In the genomic region with DNA sequence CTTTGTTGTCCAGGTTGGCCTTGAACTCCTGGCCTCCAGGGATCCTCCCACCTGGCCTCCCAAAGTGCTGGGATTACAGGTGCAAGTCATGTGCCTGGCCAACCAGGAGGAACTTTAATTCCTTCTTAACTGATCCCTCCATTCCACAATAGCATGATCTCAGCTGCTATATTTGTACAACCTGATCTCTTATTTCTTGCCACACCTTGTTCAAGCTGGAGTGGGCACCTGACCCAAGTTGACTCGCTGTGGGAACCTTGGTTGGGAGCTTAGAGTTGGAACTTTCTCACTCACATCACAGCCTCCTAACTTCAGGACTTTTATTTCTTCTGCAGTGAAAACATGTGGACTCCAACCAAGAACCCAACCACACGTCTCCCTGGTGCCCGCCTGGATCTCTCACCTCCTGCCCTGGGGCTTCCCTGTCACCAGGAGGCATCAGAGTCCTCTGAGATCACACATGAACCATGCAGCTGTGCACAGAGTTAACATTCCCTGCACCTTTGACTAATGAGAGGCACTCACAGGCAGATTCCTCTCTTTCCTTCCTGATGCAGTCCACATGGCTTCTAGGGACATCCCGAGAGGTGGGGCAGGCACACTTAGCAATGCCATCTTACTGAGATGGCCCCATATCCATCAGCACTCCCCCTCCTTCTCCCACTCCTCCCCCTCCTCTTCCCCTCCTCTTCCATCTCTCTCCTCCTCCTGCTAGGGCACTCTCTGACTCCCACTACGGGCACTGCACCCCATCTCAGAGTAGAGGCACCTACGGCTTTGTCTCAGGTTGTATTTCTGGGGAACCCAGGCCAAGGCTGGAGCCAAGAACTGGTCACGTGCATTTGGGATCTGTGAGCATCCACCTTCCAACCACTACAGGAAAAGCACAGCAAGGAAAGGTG, we compare ENCODE assay signal across 14 cellular contexts. TPM values are rescaled to one million over a fixed set of nuclear protein-coding genes. Genes with fewer than 3 reads are reported as not detected.
DNase-seq lines count a peak whose midpoint lies in the region; ATAC-seq and TF ChIP-seq lines count a peak whose summit lies in the region.
"Had no signal": no experiment of that assay in that cellular context is flagged by ENCODE, and none has a peak within 500 bp of the region (broad histone marks: within the 10 kb centered on the region; RNA-seq: fewer than 3 reads in every experiment).

No MANE protein-coding gene starts in this region.

- no peak overlapping the region for H3K4me3 ChIP-seq in DOHH2 (ENCODE audit: low read length)
- H3K4me3 ChIP-seq in LNCaP clone FGC (ENCODE audit: low read depth, low read length): no peak overlapping the region
- H3K4me3 ChIP-seq in endodermal cell (ENCODE audit: low read length): no peak overlapping the region
- H3K4me3 ChIP-seq: adrenal gland had no signal

- H4K20me1 ChIP-seq in DOHH2 (ENCODE audit: control insufficient read depth, insufficient read depth, low read depth, low read length): no peaks in the 10 kb centered on the region

- TF ChIP-seq CTCF in DOHH2 (IDR thresholded peaks at IDR 0.05; ENCODE audit: low read depth, low read length, poor library complexity, severe bottlenecking) (peak; percentile 20), LNCaP clone FGC (IDR thresholded peaks at IDR 0.05; ENCODE audit: control insufficient read depth, extremely low read depth, insufficient read depth) (peak; percentile 17; the same call in 1 of the 2 replicates), endodermal cell (conservative IDR thresholded peaks at IDR 0.05) (peak; percentile 40)

- H3K36me3 Mint-ChIP-seq in endodermal cell (ENCODE audit: low read depth): peaks cover 14% of the 10 kb centered on the region

- peaks cover 9% of the 10 kb centered on the region for H3K4me1 Mint-ChIP-seq in endodermal cell
- no peaks in the 10 kb centered on the region for H3K4me1 Mint-ChIP-seq in stimulated activated naive CD8-positive, alpha-beta T cell treated with anti-CD3 and anti-CD28 coated beads, Interleukin-15, amount 100 ng/mL, for 72 hours

- no peaks in the 10 kb centered on the region for H3K79me2 ChIP-seq in DOHH2 (ENCODE audit: control insufficient read depth, low read length)

- H3K9me3 ChIP-seq in DOHH2 (ENCODE audit: control insufficient read depth, insufficient read depth, low read length) (no peaks in the 10 kb centered on the region), endodermal cell (ENCODE audit: control insufficient read depth, low read length) (no peaks in the 10 kb centered on the region)
- H3K9me3 ChIP-seq: adrenal gland had no signal

- no peak overlapping the region for H3K9ac ChIP-seq in endodermal cell (ENCODE audit: extremely low read depth, low read length, poor library complexity, severe bottlenecking)

- 81 to 88% methylated on average over 2 to 7 of the region's 7 CpGs for WGBS in endodermal cell (ENCODE audit: insufficient coverage in 1 of 2, insufficient read length in 1 of 2), 2 experiments

- H3K27ac ChIP-seq in DOHH2 (ENCODE audit: low read depth, low read length) (no peak overlapping the region), endodermal cell (ENCODE audit: low read depth, low read length) (no peak overlapping the region)
- H3K27ac ChIP-seq: adrenal gland had no signal

- no peaks in the 10 kb centered on the region for H3K9me3 Mint-ChIP-seq in endodermal cell
- H3K9me3 Mint-ChIP-seq in stimulated activated naive CD8-positive, alpha-beta T cell treated with anti-CD3 and anti-CD28 coated beads, Interleukin-15, amount 100 ng/mL, for 72 hours: no peaks in the 10 kb centered on the region
- H3K9me3 Mint-ChIP-seq: CD4-positive, CD25-positive, alpha-beta regulatory T cell had no signal

- H3K4me3 Mint-ChIP-seq in endodermal cell: no peak overlapping the region
- no peak overlapping the region for H3K4me3 Mint-ChIP-seq in stimulated activated naive CD8-positive, alpha-beta T cell treated with anti-CD3 and anti-CD28 coated beads, Interleukin-15, amount 100 ng/mL, for 72 hours
- H3K4me3 Mint-ChIP-seq: CD4-positive, CD25-positive, alpha-beta regulatory T cell had no signal

- no peaks in the 10 kb centered on the region for H3K9me2 ChIP-seq in DOHH2 (replicated peaks; ENCODE audit: control insufficient read depth, low read length)

- H3K27me3 Mint-ChIP-seq in endodermal cell (ENCODE audit: insufficient read depth): no peaks in the 10 kb centered on the region
- no peaks in the 10 kb centered on the region for H3K27me3 Mint-ChIP-seq in stimulated activated naive CD8-positive, alpha-beta T cell treated with anti-CD3 and anti-CD28 coated beads, Interleukin-15, amount 100 ng/mL, for 72 hours
- H3K27me3 Mint-ChIP-seq: CD4-positive, CD25-positive, alpha-beta regulatory T cell; progenitor cell of endocrine pancreas had no signal

- no peak overlapping the region for H3K27ac Mint-ChIP-seq in endodermal cell
- H3K27ac Mint-ChIP-seq in stimulated activated naive CD8-positive, alpha-beta T cell treated with anti-CD3 and anti-CD28 coated beads, Interleukin-15, amount 100 ng/mL, for 72 hours: peak overlapping the region in 1 of 2 donors; percentile 61
- H3K27ac Mint-ChIP-seq: progenitor cell of endocrine pancreas had no signal

- H3K27me3 ChIP-seq in DOHH2 (ENCODE audit: control insufficient read depth, low read length): no peaks in the 10 kb centered on the region
- no peaks in the 10 kb centered on the region for H3K27me3 ChIP-seq in endodermal cell (ENCODE audit: control insufficient read depth, insufficient read depth, low read length, poor library complexity, severe bottlenecking)
- H3K27me3 ChIP-seq: adrenal gland had no signal

- DNase-seq in LNCaP clone FGC (ENCODE audit: low read depth) (no peak), endodermal cell (peak; percentile 45), renal cortical epithelial cell (ENCODE audit: low read depth) (peak; percentile 36)
- DNase-seq in stimulated activated naive CD8-positive, alpha-beta T cell treated with anti-CD3 and anti-CD28 coated beads, Interleukin-15, amount 100 ng/mL, for 72 hours: no peak
- DNase-seq: CD4-positive, CD25-positive, alpha-beta regulatory T cell; HCEC 1CT; islet precursor cell; Kasumi-1; NCI-H1694 had no signal

- H3F3A ChIP-seq in DOHH2 (ENCODE audit: control insufficient read depth, insufficient read depth): no peaks in the 10 kb centered on the region; the same call in 1 of the 2 replicates

- peaks cover 7% of the 10 kb centered on the region for H3K36me3 ChIP-seq in DOHH2 (ENCODE audit: control insufficient read depth, low read length)
- H3K36me3 ChIP-seq in endodermal cell (ENCODE audit: control insufficient read depth, insufficient read depth, low read length): peaks cover 6% of the 10 kb centered on the region

- no peak overlapping the region for H3K4me2 ChIP-seq in DOHH2 (ENCODE audit: low read length)

- no peak for ATAC-seq in GM18502 (IDR thresholded peaks at IDR 0.05; ENCODE audit: poor library complexity, unreplicated experiment)
- no peak for ATAC-seq in stimulated activated naive CD8-positive, alpha-beta T cell treated with anti-CD3 and anti-CD28 coated beads, Interleukin-15, amount 100 ng/mL, for 72 hours
- ATAC-seq in GM18870 (IDR thresholded peaks at IDR 0.05; ENCODE audit: unreplicated experiment): no peak

- H3K4me1 ChIP-seq in DOHH2 (ENCODE audit: control insufficient read depth, low read length) (no peaks in the 10 kb centered on the region), endodermal cell (ENCODE audit: control insufficient read depth, insufficient read depth, low read length) (no peaks in the 10 kb centered on the region)
- H3K4me1 ChIP-seq: adrenal gland had no signal

RNA-seq across cellular contexts. Expression of a gene that starts 9.7 kb away (rescaled TPM):
- 100 to 1,000 TPM; 134 to 139 TPM for total RNA-seq in endodermal cell
- polyA plus RNA-seq in endodermal cell (2013, experiment 1 of 2): 81.2 TPM
- polyA plus RNA-seq in endodermal cell (2013, experiment 2 of 2): 81.8 TPM
- total RNA-seq in renal cortical epithelial cell: 147 and 171 TPM in 2 replicates

RNA-seq across cellular contexts. Expression of a gene that starts 49.5 kb away (rescaled TPM):
- 10 to 100 TPM; 23.0 to 24.7 TPM for total RNA-seq in endodermal cell
- 20.5 TPM for polyA plus RNA-seq in endodermal cell (2013, experiment 1 of 2)
- polyA plus RNA-seq in endodermal cell (2013, experiment 2 of 2): 18.5 TPM
- 21.5 and 21.9 TPM in 2 replicates for total RNA-seq in renal cortical epithelial cell

Comparison
In these comparisons a context has a peak if more than half of its experiments do, and no peak if none do; other contexts are left out.
1. DNase-seq: peak in endodermal cell (single experiment) and renal cortical epithelial cell (single experiment); none in LNCaP clone FGC (single experiment) and stimulated activated naive CD8-positive, alpha-beta T cell treated with anti-CD3 and anti-CD28 coated beads, Interleukin-15, amount 100 ng/mL, for 72 hours (0 of 2).
2. Peak in every context shown above with its lines, with median percentiles within 50 percentile points of each other: CTCF ChIP-seq.